Comparison of ENCODE assay signal across 10 cellular contexts in genomic region chr10:14382022-14382421, GRCh38. TPM values are rescaled to one million over a fixed set of nuclear protein-coding genes. Genes with fewer than 3 reads are reported as not detected.
DNase-seq lines count a peak whose midpoint lies in the region; ATAC-seq, FAIRE-seq and TF ChIP-seq lines count a peak whose summit lies in the region.
"Had no signal": no experiment of that assay in that cellular context is flagged by ENCODE, and none has a peak within 500 bp of the region (broad histone marks: within the 10 kb centered on the region; RNA-seq: fewer than 3 reads in every experiment).

No MANE protein-coding gene starts in this region.

- ATAC-seq in GM19438 (IDR thresholded peaks at IDR 0.05; ENCODE audit: low read depth, unreplicated experiment) (peak; percentile 71), HG03460 (IDR thresholded peaks at IDR 0.05; ENCODE audit: unreplicated experiment) (peak; percentile 60)

- H3K36me3 ChIP-seq in spleen, result no peaks in the 10 kb centered on the region

- H3K9me3 ChIP-seq in spleen, result no peaks in the 10 kb centered on the region

- intact Hi-C loops in spleen (cut with DNase I; ENCODE audit: low total_unique reads), result no loop called here

- peak overlapping the region; percentile 18 for H3K27ac Mint-ChIP-seq in activated naive CD8-positive, alpha-beta T cell treated with anti-CD3 and anti-CD28 coated beads for 36 hours

- peaks cover 7% of the 10 kb centered on the region for H3K27me3 Mint-ChIP-seq in activated naive CD8-positive, alpha-beta T cell treated with anti-CD3 and anti-CD28 coated beads for 36 hours

- no peak overlapping the region for H3K4me3 ChIP-seq in spleen

- H3K9me3 Mint-ChIP-seq in activated naive CD8-positive, alpha-beta T cell treated with anti-CD3 and anti-CD28 coated beads for 36 hours, result peaks cover 4% of the 10 kb centered on the region

- FAIRE-seq in D721Med (lab: Jason Lieb, UNC), result no peak
- FAIRE-seq: bronchial epithelial cell had no signal

- H3K4me3 Mint-ChIP-seq in activated naive CD8-positive, alpha-beta T cell treated with anti-CD3 and anti-CD28 coated beads for 36 hours, result no peak overlapping the region

- DNase-seq in activated naive CD8-positive, alpha-beta T cell treated with anti-CD3 and anti-CD28 coated beads for 36 hours, result peak; percentile 61
- peak; percentile 46 to 71 for DNase-seq in stimulated activated CD4-positive, alpha-beta T cell treated with anti-CD3 and anti-CD28 coated beads, Interleukin-4, amount 100 ng/mL, for 4 hours
- DNase-seq in spleen (no peak), D721Med (ENCODE audit: insufficient read length, low spot score) (no peak), hypothalamus (lab: John Stamatoyannopoulos, UW) (no peak), HUDEP-2 (lab: John Stamatoyannopoulos, UW; ENCODE audit: unreplicated experiment in 76 of 76) (no peak)
- DNase-seq: NCI-H345 had no signal

- peaks cover 5% of the 10 kb centered on the region for H3K36me3 Mint-ChIP-seq in activated naive CD8-positive, alpha-beta T cell treated with anti-CD3 and anti-CD28 coated beads for 36 hours

- TF ChIP-seq CTCF in spleen (IDR thresholded peaks at IDR 0.05 in 8 of 11, conservative IDR thresholded peaks at IDR 0.05 in 3 of 11) (no peak), D721Med (IDR thresholded peaks at IDR 0.05; ENCODE audit: insufficient read depth, missing control alignments) (no peak)

- no peak for TF ChIP-seq POLR2A in spleen (IDR thresholded peaks at IDR 0.05)

- H3K27ac ChIP-seq in spleen, result no peak overlapping the region

- peaks cover 47% of the 10 kb centered on the region for H3K4me1 Mint-ChIP-seq in activated naive CD8-positive, alpha-beta T cell treated with anti-CD3 and anti-CD28 coated beads for 36 hours

- peaks cover 0 to 19% (median 2%) of the 10 kb centered on the region in 6 donors for H3K4me1 ChIP-seq in spleen

- no peaks in the 10 kb centered on the region for H3K27me3 ChIP-seq in spleen (replicated peaks in 1 of 7)

- WGBS in spleen, 5 donors, result 20 to 31% (median 30%) methylated on average over 5 of the region's 5 CpGs

RNA-seq across cellular contexts. Expression of gene FRMD4A, which starts 51.3 kb away (rescaled TPM):
- 1 to 10 TPM; 7.1 to 7.2 TPM for total RNA-seq in activated naive CD8-positive, alpha-beta T cell treated with anti-CD3 and anti-CD28 coated beads for 36 hours
- total RNA-seq in spleen, result 100 to 1,000 TPM in 2 of 7 donors, 10 to 100 TPM in 5; 70.9 to 141 (median 82.1) TPM
- 10 to 100 TPM in 2 of 3 donors, 1 to 10 TPM in 1; 9.2 to 20.5 (median 12.6) TPM for polyA plus RNA-seq in spleen

Comparison
In these comparisons a context has a peak if more than half of its experiments do, and no peak if none do; other contexts are left out.
1. DNase-seq: peak in activated naive CD8-positive, alpha-beta T cell treated with anti-CD3 and anti-CD28 coated beads for 36 hours (single experiment) and stimulated activated CD4-positive, alpha-beta T cell treated with anti-CD3 and anti-CD28 coated beads, Interleukin-4, amount 100 ng/mL, for 4 hours (2 of 2); none in spleen (single experiment), D721Med (single experiment), hypothalamus (0 of 51) and HUDEP-2 (0 of 76).
2. RNA of gene FRMD4A, which starts 51.3 kb away (total RNA-seq): 70.9 to 141 TPM in spleen; 7.1 to 7.2 TPM in activated naive CD8-positive, alpha-beta T cell treated with anti-CD3 and anti-CD28 coated beads for 36 hours; every median in the first group is over 4 times any median in the second.